In the genomic region with DNA sequence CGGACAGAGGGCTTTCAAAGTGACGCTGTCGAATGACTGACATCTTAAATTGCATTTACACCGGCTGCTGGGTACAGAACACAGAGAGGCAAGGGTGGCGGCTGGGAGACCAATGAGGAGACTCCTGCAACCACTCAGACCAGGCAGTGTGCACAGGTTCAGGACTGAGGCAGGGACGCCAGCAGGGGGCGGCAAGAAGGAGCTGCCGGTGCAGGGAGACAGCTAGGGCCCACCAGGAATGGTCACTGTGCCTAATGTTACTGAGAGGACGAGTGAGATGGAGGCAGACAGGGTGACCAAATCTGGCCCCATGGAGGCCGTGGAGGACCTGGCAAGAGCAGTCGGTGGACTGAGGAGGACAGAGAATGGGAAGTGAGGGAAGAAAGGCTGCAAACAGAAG, we compare ENCODE assay signal across 8 cellular contexts. TPM values are rescaled to one million over a fixed set of nuclear protein-coding genes. Genes with fewer than 3 reads are reported as not detected.
DNase-seq lines count a peak whose midpoint lies in the region; ATAC-seq, FAIRE-seq and TF ChIP-seq lines count a peak whose summit lies in the region.

No MANE protein-coding gene starts in this region.

- peak; percentile 97 for ATAC-seq in K562
- ATAC-seq in HG03457 (IDR thresholded peaks at IDR 0.05; ENCODE audit: unreplicated experiment), result no peak

- no peak overlapping the region for H3K4me2 ChIP-seq in Loucy (ENCODE audit: low read depth, low read length, poor library complexity, severe bottlenecking)
- no peak overlapping the region for H3K4me2 ChIP-seq in K562 (ENCODE audit: insufficient read depth, low read length)
- H3K4me2 ChIP-seq in neuronal stem cell (ENCODE audit: insufficient read depth, low read length, poor library complexity, severe bottlenecking), result no peak overlapping the region

- H4K91ac ChIP-seq in neuronal stem cell (ENCODE audit: low read depth, low read length, poor library complexity), result no peak overlapping the region

- no peaks in the 10 kb centered on the region for H3K9me3 Mint-ChIP-seq in activated CD4-positive, alpha-beta T cell treated with anti-CD3 and anti-CD28 coated beads, Interleukin-2, amount 10 ng/mL, durations not matched to agents 24 days and 14 days

- intact Hi-C loops in activated CD4-positive, alpha-beta T cell treated with anti-CD3 and anti-CD28 coated beads, Interleukin-2, amount 10 ng/mL, durations not matched to agents 24 days and 14 days (cut with micrococcal nuclease), result no loop called here
- intact Hi-C loops in K562 (cut with micrococcal nuclease) (loop anchor here (1.0 kb wide), 1 partner anchor 39 kb away; no protein-coding TSS in a partner anchor), posterior vena cava (cut with DNase I) (no loop called here)

- no peak overlapping the region for H2BK120ac ChIP-seq in neuronal stem cell (ENCODE audit: low read depth, low read length)

- H3K36me3 ChIP-seq in Loucy (ENCODE audit: insufficient read depth, low read length), result no peaks in the 10 kb centered on the region
- H3K36me3 ChIP-seq in K562 (ENCODE audit: control insufficient read depth, insufficient read depth, low read length), result no peaks in the 10 kb centered on the region
- no peaks in the 10 kb centered on the region for H3K36me3 ChIP-seq in neuronal stem cell (replicated peaks in 1 of 2; ENCODE audit: control insufficient read depth in 2 of 2, insufficient read depth in 2 of 2, low read length in 2 of 2)

- peak overlapping the region; percentile 75 for H2AFZ ChIP-seq in Loucy (ENCODE audit: low read length)
- H2AFZ ChIP-seq in K562 (ENCODE audit: low read depth, low read length), result peak overlapping the region; percentile 56; the same call in 1 of the 2 replicates
- H2AFZ ChIP-seq in neuronal stem cell (ENCODE audit: low read length), result no peak overlapping the region

- H2AK5ac ChIP-seq in neuronal stem cell (ENCODE audit: low read depth, low read length), result no peak overlapping the region

- no peak overlapping the region for H3K4me3 ChIP-seq in Loucy (ENCODE audit: low read length, poor library complexity, severe bottlenecking)
- H3K4me3 ChIP-seq in K562, result no peak overlapping the region
- H3K4me3 ChIP-seq in neuronal stem cell (ENCODE audit: low read length in 2 of 2), result peak overlapping the region in 1 of 2 donors; percentile 31

- no peaks in the 10 kb centered on the region for H3K4me1 Mint-ChIP-seq in activated CD4-positive, alpha-beta T cell treated with anti-CD3 and anti-CD28 coated beads, Interleukin-2, amount 10 ng/mL, durations not matched to agents 24 days and 14 days

- no peaks in the 10 kb centered on the region for H3K36me3 Mint-ChIP-seq in activated CD4-positive, alpha-beta T cell treated with anti-CD3 and anti-CD28 coated beads, Interleukin-2, amount 10 ng/mL, durations not matched to agents 24 days and 14 days (ENCODE audit: low read depth)

- peak overlapping the region; percentile 56 for H3K23ac ChIP-seq in neuronal stem cell (ENCODE audit: low read depth, low read length, poor library complexity)

- TF ChIP-seq CTCF in Loucy (conservative IDR thresholded peaks at IDR 0.05; ENCODE audit: low read length), result peak; percentile 74
- peak; percentile 78 to 89 (median 79) for TF ChIP-seq CTCF in K562 (IDR thresholded peaks at IDR 0.05 in 2 of 3, conservative IDR thresholded peaks at IDR 0.05 in 1 of 3; ENCODE audit: insufficient read depth in 2 of 3, low read depth in 1 of 3, low read length in 3 of 3)

- DNase-seq in activated CD4-positive, alpha-beta T cell treated with anti-CD3 and anti-CD28 coated beads, Interleukin-2, amount 10 ng/mL, durations not matched to agents 24 days and 14 days, result peak; percentile 60
- no peak for DNase-seq in activated CD4-positive, alpha-beta T cell treated with anti-CD3 and anti-CD28 coated beads for 1 hour
- DNase-seq in K562 (ENCODE audit: extremely low read depth in 1 of 4, low spot score in 3 of 4), result peak; percentile 51 to 67 (median 58)
- no peak for DNase-seq in neuronal stem cell (ENCODE audit: low spot score)
- no peak for DNase-seq in putamen (ENCODE audit: low spot score)
- DNase-seq in posterior vena cava (ENCODE audit: low spot score), result no peak

- H3K79me1 ChIP-seq in neuronal stem cell (ENCODE audit: low read depth, low read length), result no peaks in the 10 kb centered on the region

- H4K20me1 ChIP-seq in Loucy (ENCODE audit: insufficient read depth, low read length, poor library complexity, severe bottlenecking) (no peaks in the 10 kb centered on the region), K562 (replicated peaks; ENCODE audit: control insufficient read depth, insufficient read depth, low read length) (no peaks in the 10 kb centered on the region; the same call in 1 of the 2 replicates)

- POLR2A ChIA-PET in K562 (lab: Yijun Ruan, JAX), result interaction anchor here (0.6 to 1.6 kb wide), 6 partner anchors 9 to 307 kb away, joined by 3 to 5 read pairs (median 4); no protein-coding TSS in a partner anchor

- BruUV-seq in K562 (replicated peaks; lab: Mats Ljungman, UMichigan), result no TSS peak

- no peak for TF ChIP-seq POLR2A in K562 (conservative IDR thresholded peaks at IDR 0.05)

- no peak overlapping the region for H2BK12ac ChIP-seq in neuronal stem cell (ENCODE audit: low read length)

- FAIRE-seq in K562 (lab: Jason Lieb, UNC), result peak; percentile 55

- TF ChIP-seq EP300 in K562 (IDR thresholded peaks at IDR 0.05; ENCODE audit: low read length), result no peak

- CTCF ChIA-PET in K562 (lab: Yijun Ruan, JAX; ENCODE audit: low intra/inter-chr PET ratio), result interaction anchor here (0.6 to 1.6 kb wide), 2 partner anchors 39 to 244 kb away, joined by 3 to 8 read pairs; no protein-coding TSS in a partner anchor

- in situ Hi-C loops in K562 (cut with MboI), result no loop called here

- no peaks in the 10 kb centered on the region for H3K9me1 ChIP-seq in K562 (ENCODE audit: control insufficient read depth, insufficient read depth, low read length)

- peak overlapping the region; percentile 51 for H2BK15ac ChIP-seq in neuronal stem cell (ENCODE audit: low read length)

- H3K4ac ChIP-seq in neuronal stem cell (ENCODE audit: low read length), result no peak overlapping the region

- no peak overlapping the region for H3K9ac ChIP-seq in Loucy (ENCODE audit: low read depth, low read length, poor library complexity, severe bottlenecking)
- H3K9ac ChIP-seq in K562 (ENCODE audit: insufficient read depth in 1 of 2, low read depth in 2 of 2, low read length in 2 of 2), result no peak overlapping the region
- H3K9ac ChIP-seq in neuronal stem cell (ENCODE audit: low read depth, low read length, poor library complexity), result no peak overlapping the region

- H3K9me3 ChIP-seq in Loucy (ENCODE audit: insufficient read depth, low read depth, low read length) (no peaks in the 10 kb centered on the region), K562 (replicated peaks; ENCODE audit: control insufficient read depth, insufficient read depth, low read depth, low read length) (no peaks in the 10 kb centered on the region), neuronal stem cell (replicated peaks in 1 of 2; ENCODE audit: control insufficient read depth in 2 of 2, insufficient read depth in 1 of 2, low read depth in 1 of 2, low read length in 2 of 2) (peaks cover 0 to 1% of the 10 kb centered on the region in 2 donors)

- H3K9me2 ChIP-seq in Loucy (replicated peaks; ENCODE audit: low read depth, low read length), result no peaks in the 10 kb centered on the region

- H3K27ac Mint-ChIP-seq in activated CD4-positive, alpha-beta T cell treated with anti-CD3 and anti-CD28 coated beads, Interleukin-2, amount 10 ng/mL, durations not matched to agents 24 days and 14 days, result no peak overlapping the region

- H3K79me2 ChIP-seq in Loucy (ENCODE audit: insufficient read depth, low read length) (no peaks in the 10 kb centered on the region), K562 (ENCODE audit: control insufficient read depth, insufficient read depth, low read length) (no peaks in the 10 kb centered on the region)

- H3K27me3 ChIP-seq in Loucy (ENCODE audit: insufficient read depth, low read length, poor library complexity, severe bottlenecking) (no peaks in the 10 kb centered on the region), K562 (ENCODE audit: control insufficient read depth in 2 of 2, insufficient read depth in 2 of 2, low read length in 2 of 2) (peaks cover 19 to 58% of the 10 kb centered on the region in 2 experiments), neuronal stem cell (ENCODE audit: control insufficient read depth in 3 of 3, insufficient read depth in 3 of 3, low read depth in 1 of 3, low read length in 3 of 3) (peaks cover 0 to 29% (median 0%) of the 10 kb centered on the region in 3 experiments)

- no peak overlapping the region for H3K14ac ChIP-seq in neuronal stem cell (ENCODE audit: low read length)

- peak overlapping the region; percentile 5 for H3K18ac ChIP-seq in neuronal stem cell (ENCODE audit: low read length)

- WGBS in K562 (ENCODE audit: insufficient coverage, low coverage, missing lambda C conversion rate), result under 1% methylated on average over 11 of the region's 11 CpGs
- no CpG with 5 or more reads among the region's 11 CpGs for WGBS in neuronal stem cell (ENCODE audit: extremely low coverage in 2 of 2, insufficient read length in 2 of 2, insufficient replicate concordance in 1 of 2), 2 donors

- H4K8ac ChIP-seq in neuronal stem cell (ENCODE audit: low read depth, low read length), result no peak overlapping the region

- TF ChIP-seq RAD21 in K562 (CRISPR knock-in tag; conservative IDR thresholded peaks at IDR 0.05 in 1 of 2, IDR thresholded peaks at IDR 0.05 in 1 of 2), result peak; percentile 19 to 68; a peak in 2 of 4 replicates

- no peak overlapping the region for H3K4me3 Mint-ChIP-seq in activated CD4-positive, alpha-beta T cell treated with anti-CD3 and anti-CD28 coated beads, Interleukin-2, amount 10 ng/mL, durations not matched to agents 24 days and 14 days

- H3F3A ChIP-seq in Loucy (ENCODE audit: low read depth), result no peaks in the 10 kb centered on the region

- H3K4me1 ChIP-seq in Loucy (ENCODE audit: insufficient read depth, low read length, poor library complexity, severe bottlenecking) (peaks cover 6% of the 10 kb centered on the region), K562 (replicated peaks in 1 of 2; ENCODE audit: control insufficient read depth in 2 of 2, insufficient read depth in 2 of 2, low read length in 2 of 2) (no peaks in the 10 kb centered on the region), neuronal stem cell (ENCODE audit: control insufficient read depth in 2 of 2, insufficient read depth in 1 of 2, low read depth in 1 of 2, low read length in 2 of 2) (peaks cover 0 to 5% of the 10 kb centered on the region in 2 donors)

- H2BK5ac ChIP-seq in neuronal stem cell (ENCODE audit: low read length), result no peak overlapping the region

- peaks cover 6% of the 10 kb centered on the region for H3K27me3 Mint-ChIP-seq in activated CD4-positive, alpha-beta T cell treated with anti-CD3 and anti-CD28 coated beads, Interleukin-2, amount 10 ng/mL, durations not matched to agents 24 days and 14 days

- H3K27ac ChIP-seq in K562 (ENCODE audit: extremely low read depth, low read depth, low read length), result no peak overlapping the region
- H3K27ac ChIP-seq in neuronal stem cell (replicated peaks; ENCODE audit: low read length), result no peak overlapping the region

RNA-seq across cellular contexts. Expression of a gene that starts 23.5 kb away (rescaled TPM):
- not detected in 2 replicates for total RNA-seq in activated CD4-positive, alpha-beta T cell treated with anti-CD3 and anti-CD28 coated beads, Interleukin-2, amount 10 ng/mL, durations not matched to agents 24 days and 14 days
- total RNA-seq in K562 (2011; cell fraction: chromatin; rRNA removed; ENCODE audit: low replicate concordance), result not detected in 2 replicates
- not detected in 2 replicates for total RNA-seq in K562 (2011; cell fraction: nucleolus; rRNA removed)
- total RNA-seq in K562 (2011; cell fraction: nucleoplasm; rRNA removed), result not detected in 2 replicates
- total RNA-seq in K562 (2014; rRNA removed), result not detected in 2 replicates
- total RNA-seq in K562 (2014; rRNA removed; fragmentation: Illumina TruSeq; extraction: Trizol), result not detected in 2 replicates
- not detected in 2 replicates for total RNA-seq in K562 (2015; rRNA removed; fragmentation: Illumina TruSeq; extraction: Trizol)
- not detected in 2 replicates for total RNA-seq in K562 (2021)
- polyA plus RNA-seq in K562 (2011; rRNA removed), result not detected in 2 replicates
- not detected in 2 replicates for polyA plus RNA-seq in K562 (2011; cell fraction: cytosol; rRNA removed)
- polyA plus RNA-seq in K562 (2011; cell fraction: nucleus; rRNA removed), result not detected in 2 replicates
- 0.24 TPM in 1 of 2 replicates, not detected in the other for polyA plus RNA-seq in K562 (2012)
- polyA plus RNA-seq in K562 (2014; fragmentation: Illumina TruSeq; extraction: Trizol), result not detected in 2 replicates
- polyA plus RNA-seq in K562 (2014; fragmentation: Nextera tagmentation; extraction: Ambion mirVana), result not detected
- polyA plus RNA-seq in K562 (2014; rRNA removed), result not detected in 2 replicates
- polyA minus RNA-seq in K562 (2011; rRNA and poly(A)+ RNA removed), result not detected in 2 replicates
- polyA minus RNA-seq in K562 (2011; cell fraction: cytosol; rRNA and poly(A)+ RNA removed), result not detected in 2 replicates
- not detected in 2 replicates for polyA minus RNA-seq in K562 (2011; cell fraction: nucleus; rRNA and poly(A)+ RNA removed)
- polyA plus RNA-seq in neuronal stem cell (2013, experiment 1 of 2), result 0.08 TPM
- polyA plus RNA-seq in neuronal stem cell (2013, experiment 2 of 2), result 0.10 TPM
- 1 to 10 TPM in 1 of 2 donors, under 1 TPM in 1; 0.74 to 1.7 TPM for total RNA-seq in posterior vena cava

Comparison
In these comparisons a context has a peak if more than half of its experiments do, and no peak if none do; other contexts are left out.
1. DNase-seq: peak in activated CD4-positive, alpha-beta T cell treated with anti-CD3 and anti-CD28 coated beads, Interleukin-2, amount 10 ng/mL, durations not matched to agents 24 days and 14 days (single experiment) and K562 (4 of 4); none in activated CD4-positive, alpha-beta T cell treated with anti-CD3 and anti-CD28 coated beads for 1 hour (single experiment), neuronal stem cell (single experiment), putamen (single experiment) and posterior vena cava (single experiment).